ENCODE assay signal across 12 cellular contexts in genomic region chrX:140050906-140051305, GRCh38.
DNase-seq lines count a peak whose midpoint lies in the region; ATAC-seq and TF ChIP-seq lines count a peak whose summit lies in the region.
"Had no signal": no experiment of that assay in that cellular context is flagged by ENCODE, and none has a peak within 500 bp of the region (broad histone marks: within the 10 kb centered on the region; RNA-seq: fewer than 3 reads in every experiment).

No MANE protein-coding gene starts in this region.

- H3K9me3 ChIP-seq in A673 (ENCODE audit: low read depth, low read length, poor library complexity, severe bottlenecking), result no peaks in the 10 kb centered on the region
- H3K9me3 ChIP-seq in hepatocyte (ENCODE audit: low read depth), result no peaks in the 10 kb centered on the region
- H3K9me3 ChIP-seq in esophagus squamous epithelium, result no peaks in the 10 kb centered on the region
- H3K9me3 ChIP-seq: vagina had no signal

- H3K4me3 ChIP-seq in A673 (ENCODE audit: low read depth, low read length, poor library complexity, severe bottlenecking), result no peak overlapping the region
- no peak overlapping the region for H3K4me3 ChIP-seq in hepatocyte
- H3K4me3 ChIP-seq in esophagus squamous epithelium, result no peak overlapping the region
- H3K4me3 ChIP-seq: vagina had no signal

- TF ChIP-seq CTCF in A673 (conservative IDR thresholded peaks at IDR 0.05; ENCODE audit: low read depth, low read length), result peak; percentile 68
- TF ChIP-seq CTCF in GM10248 (IDR thresholded peaks at IDR 0.05; ENCODE audit: control extremely low read depth, extremely low read depth, low read depth, missing control alignments), result peak; percentile 20
- TF ChIP-seq CTCF in hepatocyte (IDR thresholded peaks at IDR 0.05; ENCODE audit: poor library complexity), result peak; percentile 31
- peak in 2 of 6 experiments; percentile 5 to 19 for TF ChIP-seq CTCF in esophagus squamous epithelium (IDR thresholded peaks at IDR 0.05)

- POLR2A ChIA-PET in A673 (lab: Charles Lee; ENCODE audit: low non-redundant PET) (no interaction called here), GM10248 (lab: Yijun Ruan, JAX) (no interaction called here)
- POLR2A ChIA-PET in activated CD4-positive, alpha-beta memory T cell treated with anti-CD3 and anti-CD28 coated beads, Interleukin-2, amount 10 ng/mL, durations not matched to agents 7 days and 5 days (lab: Charles Lee), result no interaction called here

- no peak overlapping the region for H2AFZ ChIP-seq in hepatocyte

- no peaks in the 10 kb centered on the region for H3K27me3 ChIP-seq in A673 (replicated peaks; ENCODE audit: insufficient read depth, low read depth, low read length, poor library complexity)
- H3K27me3 ChIP-seq in hepatocyte, result no peaks in the 10 kb centered on the region
- H3K27me3 ChIP-seq in esophagus squamous epithelium, result no peaks in the 10 kb centered on the region
- H3K27me3 ChIP-seq: vagina had no signal

- H3K27ac ChIP-seq in A673 (ENCODE audit: low read depth, low read length, poor library complexity, severe bottlenecking), result no peak overlapping the region
- H3K27ac ChIP-seq in hepatocyte, result no peak overlapping the region
- no peak overlapping the region for H3K27ac ChIP-seq in esophagus squamous epithelium
- H3K27ac ChIP-seq: vagina had no signal

- CTCF ChIA-PET in A673 (lab: Charles Lee) (interaction anchor here (0.7 to 1.0 kb wide), 4 partner anchors 11 to 1859 kb away, joined by 3 to 4 read pairs (median 4); no protein-coding TSS in a partner anchor), GM10248 (lab: Yijun Ruan, JAX) (no interaction called here)
- CTCF ChIA-PET in activated CD4-positive, alpha-beta memory T cell treated with anti-CD3 and anti-CD28 coated beads, Interleukin-2, amount 10 ng/mL, durations not matched to agents 7 days and 5 days (lab: Charles Lee), result no interaction called here

- H3K4me3 Mint-ChIP-seq in activated CD4-positive, alpha-beta memory T cell treated with anti-CD3 and anti-CD28 coated beads, Interleukin-2, amount 10 ng/mL, durations not matched to agents 7 days and 5 days, result no peak overlapping the region
- H3K4me3 Mint-ChIP-seq: activated CD8-positive, alpha-beta T cell treated with anti-CD3 and anti-CD28 coated beads, Interleukin-2, amount 10 ng/mL, durations not matched to agents 7 days and 5 days; memory B cell had no signal

- DNase-seq in A673 (ENCODE audit: low spot score) (peak; percentile 44), GM10248 (ENCODE audit: extremely low spot score) (no peak), RPMI7951 (ENCODE audit: low read depth) (peak; percentile 0), hepatocyte (ENCODE audit: low spot score) (no peak), esophagus squamous epithelium (lab: John Stamatoyannopoulos, UW) (no peak)
- no peak for DNase-seq in activated CD4-positive, alpha-beta memory T cell treated with anti-CD3 and anti-CD28 coated beads, Interleukin-2, amount 10 ng/mL, durations not matched to agents 7 days and 5 days
- DNase-seq: activated CD8-positive, alpha-beta T cell treated with anti-CD3 and anti-CD28 coated beads, Interleukin-2, amount 10 ng/mL, durations not matched to agents 7 days and 5 days had no signal

- no peaks in the 10 kb centered on the region for H4K20me1 ChIP-seq in hepatocyte (ENCODE audit: insufficient read depth, poor library complexity, severe bottlenecking)

- H3K36me3 ChIP-seq in A673 (ENCODE audit: insufficient read depth, low read length, poor library complexity, severe bottlenecking), result no peaks in the 10 kb centered on the region
- H3K36me3 ChIP-seq in hepatocyte (replicated peaks; ENCODE audit: insufficient read depth, low read depth), result no peaks in the 10 kb centered on the region
- H3K36me3 ChIP-seq in esophagus squamous epithelium, result no peaks in the 10 kb centered on the region
- H3K36me3 ChIP-seq: vagina had no signal

- H3K79me2 ChIP-seq in hepatocyte, result no peaks in the 10 kb centered on the region

- H3K36me3 Mint-ChIP-seq in activated CD4-positive, alpha-beta memory T cell treated with anti-CD3 and anti-CD28 coated beads, Interleukin-2, amount 10 ng/mL, durations not matched to agents 7 days and 5 days (ENCODE audit: low read depth), result no peaks in the 10 kb centered on the region
- H3K36me3 Mint-ChIP-seq: memory B cell had no signal

- H3K9me2 ChIP-seq in hepatocyte (replicated peaks; ENCODE audit: insufficient read depth), result no peaks in the 10 kb centered on the region

- no peak overlapping the region for H3K27ac Mint-ChIP-seq in activated CD4-positive, alpha-beta memory T cell treated with anti-CD3 and anti-CD28 coated beads, Interleukin-2, amount 10 ng/mL, durations not matched to agents 7 days and 5 days
- H3K27ac Mint-ChIP-seq: activated CD8-positive, alpha-beta T cell treated with anti-CD3 and anti-CD28 coated beads, Interleukin-2, amount 10 ng/mL, durations not matched to agents 7 days and 5 days; memory B cell had no signal

- no peaks in the 10 kb centered on the region for H3K4me1 Mint-ChIP-seq in activated CD4-positive, alpha-beta memory T cell treated with anti-CD3 and anti-CD28 coated beads, Interleukin-2, amount 10 ng/mL, durations not matched to agents 7 days and 5 days
- H3K4me1 Mint-ChIP-seq: memory B cell had no signal

- intact Hi-C loops in A673 (cut with micrococcal nuclease; ENCODE audit: unreplicated experiment) (no loop called here), esophagus squamous epithelium (cut with DNase I) (no loop called here)

- H3K4me1 ChIP-seq in A673 (ENCODE audit: insufficient read depth, low read length, poor library complexity, severe bottlenecking), result no peaks in the 10 kb centered on the region
- H3K4me1 ChIP-seq in hepatocyte (ENCODE audit: insufficient read depth), result no peaks in the 10 kb centered on the region
- H3K4me1 ChIP-seq in esophagus squamous epithelium, result no peaks in the 10 kb centered on the region
- H3K4me1 ChIP-seq: vagina had no signal

- no peak overlapping the region for H3K4me2 ChIP-seq in hepatocyte

- H3K9me3 Mint-ChIP-seq in activated CD4-positive, alpha-beta memory T cell treated with anti-CD3 and anti-CD28 coated beads, Interleukin-2, amount 10 ng/mL, durations not matched to agents 7 days and 5 days, result no peaks in the 10 kb centered on the region
- H3K9me3 Mint-ChIP-seq: memory B cell had no signal

- no TSS peak for BruUV-seq in A673 (replicated peaks; lab: Mats Ljungman, UMichigan)

- no peak for TF ChIP-seq POLR2A in esophagus squamous epithelium (IDR thresholded peaks at IDR 0.05)

- no peak for ATAC-seq in GM21717 (IDR thresholded peaks at IDR 0.05; ENCODE audit: unreplicated experiment)
- no peak for ATAC-seq in GM21786 (IDR thresholded peaks at IDR 0.05; ENCODE audit: unreplicated experiment)
- ATAC-seq: activated CD8-positive, alpha-beta T cell treated with anti-CD3 and anti-CD28 coated beads, Interleukin-2, amount 10 ng/mL, durations not matched to agents 7 days and 5 days; Right ventricle myocardium inferior had no signal

- H3K27me3 Mint-ChIP-seq in activated CD4-positive, alpha-beta memory T cell treated with anti-CD3 and anti-CD28 coated beads, Interleukin-2, amount 10 ng/mL, durations not matched to agents 7 days and 5 days, result no peaks in the 10 kb centered on the region

Comparison
In these comparisons a context has a peak if more than half of its experiments do, and no peak if none do; other contexts are left out.
1. DNase-seq: peak in A673 (single experiment) and RPMI7951 (single experiment); none in GM10248 (single experiment), hepatocyte (single experiment), activated CD4-positive, alpha-beta memory T cell treated with anti-CD3 and anti-CD28 coated beads, Interleukin-2, amount 10 ng/mL, durations not matched to agents 7 days and 5 days (single experiment) and esophagus squamous epithelium (single experiment).